8 cellular contexts compared by ENCODE assay signal in the genomic region with DNA sequence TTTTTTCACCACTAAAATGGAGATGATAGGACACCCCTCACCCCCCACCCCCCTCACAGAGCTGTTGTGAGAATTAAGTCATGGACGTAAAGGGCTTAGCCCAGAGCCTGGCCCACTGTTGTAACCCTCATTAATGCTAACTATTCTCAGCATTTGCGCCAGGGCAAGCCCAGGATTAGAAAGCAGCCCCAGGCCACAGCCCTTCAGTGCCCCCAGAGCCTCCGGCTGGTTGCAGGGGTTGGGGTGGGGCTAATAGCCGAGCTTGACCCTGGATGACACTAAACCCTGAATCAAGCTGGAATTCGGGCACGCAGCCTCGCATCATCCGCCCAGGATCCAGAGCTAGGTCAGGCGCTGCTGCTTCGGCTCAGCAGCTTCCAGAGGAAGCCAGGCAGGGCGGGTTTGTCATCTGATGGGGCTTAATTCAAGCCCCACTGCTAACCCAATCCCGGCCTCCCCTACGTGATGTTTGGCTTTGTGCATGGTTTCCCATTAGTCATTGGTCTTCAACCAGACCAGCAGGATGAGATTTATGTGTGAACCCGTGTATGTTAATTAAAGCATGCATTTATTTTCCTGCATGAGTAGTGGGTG. TPM values are rescaled to one million over a fixed set of nuclear protein-coding genes. Genes with fewer than 3 reads are reported as not detected.
DNase-seq lines count a peak whose midpoint lies in the region; ATAC-seq lines count a peak whose summit lies in the region.

No MANE protein-coding gene starts in this region.

- DNase-seq in Daoy (ENCODE audit: low read depth): peak; percentile 86
- DNase-seq in NCI-H82 (lab: John Stamatoyannopoulos, UW): peak; percentile 95
- peak; percentile 42 to 65 for DNase-seq in dermis microvascular lymphatic vessel endothelial cell (ENCODE audit: low read depth in 2 of 2)
- peak; percentile 74 for DNase-seq in medulla oblongata (ENCODE audit: extremely low spot score)
- DNase-seq in GM19240 (ENCODE audit: insufficient read length, low spot score): no peak

- no peak overlapping the region for H3K4me3 ChIP-seq in urinary bladder (ENCODE audit: low read depth, low read length)

- H3K4me1 ChIP-seq in urinary bladder (ENCODE audit: insufficient read depth): no peaks in the 10 kb centered on the region

- 31% methylated on average over 14 of the region's 14 CpGs for WGBS in urinary bladder

- no peak for ATAC-seq in GM18861 (IDR thresholded peaks at IDR 0.05; ENCODE audit: unreplicated experiment)
- ATAC-seq in GM18873 (IDR thresholded peaks at IDR 0.05; ENCODE audit: low FRiP score, unreplicated experiment): no peak

- H3K27ac ChIP-seq in urinary bladder (ENCODE audit: low read depth): peak overlapping the region; percentile 31

- no peaks in the 10 kb centered on the region for H3K36me3 ChIP-seq in urinary bladder (ENCODE audit: insufficient read depth)

RNA-seq across cellular contexts. Expression of gene MEGF9, which starts 1.2 kb away (rescaled TPM):
- total RNA-seq in Daoy (2014; rRNA removed; shearing (Covaris generic)): 7.1 and 8.0 TPM in 2 replicates
- 3.7 and 5.7 TPM in 2 replicates for total RNA-seq in dermis microvascular lymphatic vessel endothelial cell
- 18.3 TPM for total RNA-seq in urinary bladder
- 9.7 TPM for polyA plus RNA-seq in urinary bladder
